In genomic region chr13:73273737-73274136, GRCh38 we compare ENCODE assay signal across 13 cellular contexts.
A peak's percentile ranks its signal among the peaks of the same experiment; 100 is the strongest.
DNase-seq lines count a peak whose midpoint lies in the region; ATAC-seq and TF ChIP-seq lines count a peak whose summit lies in the region.
"Had no signal": no experiment of that assay in that cellular context is flagged by ENCODE, and none has a peak within 500 bp of the region (broad histone marks: within the 10 kb centered on the region; RNA-seq: fewer than 3 reads in every experiment).

No MANE protein-coding gene starts in this region.

- no peak for TF ChIP-seq CTCF in lower lobe of right lung (IDR thresholded peaks at IDR 0.05)

- no peaks in the 10 kb centered on the region for H3K9me3 ChIP-seq in lower lobe of right lung
- H3K9me3 ChIP-seq: uterus had no signal

- intact Hi-C loops in lower lobe of right lung (cut with DNase I) = no loop called here

- no peaks in the 10 kb centered on the region for H3K36me3 ChIP-seq in lower lobe of right lung
- H3K36me3 ChIP-seq: uterus had no signal

- peaks cover 3% of the 10 kb centered on the region for H3K4me1 ChIP-seq in lower lobe of right lung
- H3K4me1 ChIP-seq: uterus had no signal

- peak; percentile 55 for DNase-seq in AG08395 (ENCODE audit: low spot score)
- peak; percentile 93 for DNase-seq in LHCN-M2 (ENCODE audit: low read depth)
- peak; percentile 87 for DNase-seq in dedifferentiated amniotic fluid mesenchymal stem cell (ENCODE audit: extremely low spot score)
- DNase-seq in lower lobe of right lung = no peak
- DNase-seq in DMS53 treated with DMSO at 0.1 percent for 48 hours (lab: John Stamatoyannopoulos, UW; ENCODE audit: unreplicated experiment) = no peak
- DNase-seq in activated effector memory CD4-positive, alpha-beta T cell treated with anti-CD3 and anti-CD28 coated beads, Interleukin-2, amount 50 U/mL, for 16 hours = no peak
- DNase-seq: activated naive CD4-positive, alpha-beta T cell treated with Interleukin-2 at 50 U/mL for 16 hours; effector CD4-positive, alpha-beta T cell; natural killer cell; uterus had no signal

- H3K4me3 ChIP-seq in lower lobe of right lung = no peak overlapping the region
- H3K4me3 ChIP-seq: uterus had no signal

- ATAC-seq in lower lobe of right lung = peak; percentile 55 to 82
- ATAC-seq in esophagus mucosa = no peak
- no peak for ATAC-seq in GM19328 (IDR thresholded peaks at IDR 0.05; ENCODE audit: unreplicated experiment)
- ATAC-seq: natural killer cell had no signal

- H3K27ac ChIP-seq in lower lobe of right lung = no peak overlapping the region
- H3K27ac ChIP-seq: C4-2B had no signal

- no peaks in the 10 kb centered on the region for H3K27me3 ChIP-seq in lower lobe of right lung (ENCODE audit: low read depth)
- H3K27me3 ChIP-seq: uterus had no signal

Comparison
In these comparisons a context has a peak if more than half of its experiments do, and no peak if none do; other contexts are left out.
1. DNase-seq: peak in AG08395 (single experiment), LHCN-M2 (single experiment) and dedifferentiated amniotic fluid mesenchymal stem cell (single experiment); none in lower lobe of right lung (single experiment), DMS53 treated with DMSO at 0.1 percent for 48 hours (single experiment) and activated effector memory CD4-positive, alpha-beta T cell treated with anti-CD3 and anti-CD28 coated beads, Interleukin-2, amount 50 U/mL, for 16 hours (single experiment).
2. ATAC-seq: peak in lower lobe of right lung (2 of 2); none in esophagus mucosa (single experiment) and GM19328 (single experiment).